In genomic region chr19:56838930-56839664, GRCh38 we compare ENCODE assay signal across 10 cellular contexts. TPM values are rescaled to one million over a fixed set of nuclear protein-coding genes. Genes with fewer than 3 reads are reported as not detected.
DNase-seq lines count a peak whose midpoint lies in the region; ATAC-seq and TF ChIP-seq lines count a peak whose summit lies in the region.
"Had no signal": no experiment of that assay in that cellular context is flagged by ENCODE, and none has a peak within 500 bp of the region (broad histone marks: within the 10 kb centered on the region; RNA-seq: fewer than 3 reads in every experiment).

No MANE protein-coding gene starts in this region.

- no peaks in the 10 kb centered on the region for H3K4me1 Mint-ChIP-seq in activated CD4-positive, alpha-beta T cell treated with anti-CD3 and anti-CD28 coated beads, Interleukin-2, amount 10 ng/mL, durations not matched to agents 7 days and 5 days
- H3K4me1 Mint-ChIP-seq in activated CD4-positive, alpha-beta T cell treated with anti-CD3 and anti-CD28 coated beads, Interleukin-2, amount 10 ng/mL, durations not matched to agents 24 days and 14 days = no peaks in the 10 kb centered on the region
- no peaks in the 10 kb centered on the region for H3K4me1 Mint-ChIP-seq in HFFc6 (ENCODE audit: low read depth)

- CTCF ChIA-PET in activated CD4-positive, alpha-beta T cell treated with anti-CD3 and anti-CD28 coated beads, Interleukin-2, amount 10 ng/mL, durations not matched to agents 7 days and 5 days (lab: Charles Lee) = no interaction called here

- WGBS in lower leg skin, 2 donors = 53 to 55% methylated on average over 33 of the region's 33 CpGs

- peak overlapping the region; percentile 97 for H3K27ac ChIP-seq in temporal lobe (ENCODE audit: low read depth, low read length)

- H3K36me3 Mint-ChIP-seq in activated CD4-positive, alpha-beta T cell treated with anti-CD3 and anti-CD28 coated beads, Interleukin-2, amount 10 ng/mL, durations not matched to agents 7 days and 5 days (ENCODE audit: low read depth) = peaks cover 17% of the 10 kb centered on the region
- peaks cover 5% of the 10 kb centered on the region for H3K36me3 Mint-ChIP-seq in activated CD4-positive, alpha-beta T cell treated with anti-CD3 and anti-CD28 coated beads, Interleukin-2, amount 10 ng/mL, durations not matched to agents 24 days and 14 days (ENCODE audit: low read depth)
- peaks cover 10% of the 10 kb centered on the region for H3K36me3 Mint-ChIP-seq in HFFc6 (ENCODE audit: low read depth)

- POLR2A ChIA-PET in activated CD4-positive, alpha-beta T cell treated with anti-CD3 and anti-CD28 coated beads, Interleukin-2, amount 10 ng/mL, durations not matched to agents 7 days and 5 days (lab: Charles Lee) = no interaction called here

- H3K9me3 Mint-ChIP-seq in activated CD4-positive, alpha-beta T cell treated with anti-CD3 and anti-CD28 coated beads, Interleukin-2, amount 10 ng/mL, durations not matched to agents 7 days and 5 days = peaks cover 47% of the 10 kb centered on the region
- peaks cover 29% of the 10 kb centered on the region for H3K9me3 Mint-ChIP-seq in activated CD4-positive, alpha-beta T cell treated with anti-CD3 and anti-CD28 coated beads, Interleukin-2, amount 10 ng/mL, durations not matched to agents 24 days and 14 days
- H3K9me3 Mint-ChIP-seq in HFFc6 = peaks cover 57% of the 10 kb centered on the region

- no peak for DNase-seq in activated CD4-positive, alpha-beta T cell treated with anti-CD3 and anti-CD28 coated beads, Interleukin-2, amount 10 ng/mL, durations not matched to agents 7 days and 5 days
- DNase-seq in activated CD4-positive, alpha-beta T cell treated with anti-CD3 and anti-CD28 coated beads, Interleukin-2, amount 10 ng/mL, durations not matched to agents 24 days and 14 days = no peak
- DNase-seq in cerebellum (ENCODE audit: low spot score) (peak; percentile 85), lower leg skin (ENCODE audit: low spot score in 2 of 2) (peak; percentile 92 to 97), SKM-1 (lab: John Stamatoyannopoulos, UW; ENCODE audit: unreplicated experiment) (no peak), HFFc6 (no peak)

- H3K4me3 ChIP-seq in lower leg skin (ENCODE audit: low read depth, poor library complexity, severe bottlenecking) = no peak overlapping the region

- intact Hi-C loops in activated CD4-positive, alpha-beta T cell treated with anti-CD3 and anti-CD28 coated beads, Interleukin-2, amount 10 ng/mL, durations not matched to agents 24 days and 14 days (cut with micrococcal nuclease) = no loop called here
- intact Hi-C loops in lower leg skin (cut with DNase I; ENCODE audit: low total_unique reads) = no loop called here

- TF ChIP-seq CTCF in lower leg skin (IDR thresholded peaks at IDR 0.05) (no peak), HFFc6 (IDR thresholded peaks at IDR 0.05) (no peak)

- peak overlapping the region; percentile 22 for H3K27ac Mint-ChIP-seq in activated CD4-positive, alpha-beta T cell treated with anti-CD3 and anti-CD28 coated beads, Interleukin-2, amount 10 ng/mL, durations not matched to agents 7 days and 5 days
- no peak overlapping the region for H3K27ac Mint-ChIP-seq in activated CD4-positive, alpha-beta T cell treated with anti-CD3 and anti-CD28 coated beads, Interleukin-2, amount 10 ng/mL, durations not matched to agents 24 days and 14 days
- no peak overlapping the region for H3K27ac Mint-ChIP-seq in HFFc6
- H3K27ac Mint-ChIP-seq: CD4-positive, alpha-beta memory T cell had no signal

- no peak for TF ChIP-seq POLR2A in lower leg skin (IDR thresholded peaks at IDR 0.05)

- H3K4me3 Mint-ChIP-seq in activated CD4-positive, alpha-beta T cell treated with anti-CD3 and anti-CD28 coated beads, Interleukin-2, amount 10 ng/mL, durations not matched to agents 7 days and 5 days = peak overlapping the region; percentile 27
- no peak overlapping the region for H3K4me3 Mint-ChIP-seq in activated CD4-positive, alpha-beta T cell treated with anti-CD3 and anti-CD28 coated beads, Interleukin-2, amount 10 ng/mL, durations not matched to agents 24 days and 14 days
- no peak overlapping the region for H3K4me3 Mint-ChIP-seq in HFFc6

- no peak for ATAC-seq in HG02763 (IDR thresholded peaks at IDR 0.05; ENCODE audit: unreplicated experiment)

- peaks cover 2% of the 10 kb centered on the region for H3K27me3 Mint-ChIP-seq in activated CD4-positive, alpha-beta T cell treated with anti-CD3 and anti-CD28 coated beads, Interleukin-2, amount 10 ng/mL, durations not matched to agents 7 days and 5 days
- H3K27me3 Mint-ChIP-seq in activated CD4-positive, alpha-beta T cell treated with anti-CD3 and anti-CD28 coated beads, Interleukin-2, amount 10 ng/mL, durations not matched to agents 24 days and 14 days = no peaks in the 10 kb centered on the region
- H3K27me3 Mint-ChIP-seq in HFFc6 (ENCODE audit: insufficient read depth) = no peaks in the 10 kb centered on the region

RNA-seq across cellular contexts. Expression of gene PEG3, which starts 1.4 kb away (rescaled TPM):
- not detected for total RNA-seq in activated CD4-positive, alpha-beta T cell treated with anti-CD3 and anti-CD28 coated beads, Interleukin-2, amount 10 ng/mL, durations not matched to agents 7 days and 5 days
- not detected in 2 replicates for total RNA-seq in activated CD4-positive, alpha-beta T cell treated with anti-CD3 and anti-CD28 coated beads, Interleukin-2, amount 10 ng/mL, durations not matched to agents 24 days and 14 days
- total RNA-seq in cerebellum (149 TPM), lower leg skin (1 to 10 TPM; 1.4 to 7.6 (median 3.6) TPM), temporal lobe (38.1 TPM)
- not detected for total RNA-seq in HFFc6 (2021; fragmentation: NEBNext Ultra II Directional; extraction: Animal tissue kit (Norgen Biotek cat#: 25700))
- total RNA-seq: CD4-positive, alpha-beta memory T cell; myocyte had no signal

RNA-seq across cellular contexts. Expression of gene ZIM2, which starts 1.4 kb away (rescaled TPM):
- not detected for total RNA-seq in activated CD4-positive, alpha-beta T cell treated with anti-CD3 and anti-CD28 coated beads, Interleukin-2, amount 10 ng/mL, durations not matched to agents 7 days and 5 days
- not detected in 2 replicates for total RNA-seq in activated CD4-positive, alpha-beta T cell treated with anti-CD3 and anti-CD28 coated beads, Interleukin-2, amount 10 ng/mL, durations not matched to agents 24 days and 14 days
- total RNA-seq in cerebellum = 10.8 TPM
- under 1 TPM in 1 of 4 donors, not detected in 3; 0.45 TPM for total RNA-seq in lower leg skin
- 4.2 TPM for total RNA-seq in temporal lobe
- not detected for total RNA-seq in HFFc6 (2021; fragmentation: NEBNext Ultra II Directional; extraction: Animal tissue kit (Norgen Biotek cat#: 25700))
- total RNA-seq: CD4-positive, alpha-beta memory T cell; myocyte had no signal

Comparison
In these comparisons a context has a peak if more than half of its experiments do, and no peak if none do; other contexts are left out.
1. DNase-seq: peak in cerebellum (single experiment) and lower leg skin (2 of 2); none in activated CD4-positive, alpha-beta T cell treated with anti-CD3 and anti-CD28 coated beads, Interleukin-2, amount 10 ng/mL, durations not matched to agents 7 days and 5 days (single experiment), activated CD4-positive, alpha-beta T cell treated with anti-CD3 and anti-CD28 coated beads, Interleukin-2, amount 10 ng/mL, durations not matched to agents 24 days and 14 days (single experiment), SKM-1 (single experiment) and HFFc6 (single experiment).